27 cellular contexts compared by ENCODE assay signal in the genomic region with DNA sequence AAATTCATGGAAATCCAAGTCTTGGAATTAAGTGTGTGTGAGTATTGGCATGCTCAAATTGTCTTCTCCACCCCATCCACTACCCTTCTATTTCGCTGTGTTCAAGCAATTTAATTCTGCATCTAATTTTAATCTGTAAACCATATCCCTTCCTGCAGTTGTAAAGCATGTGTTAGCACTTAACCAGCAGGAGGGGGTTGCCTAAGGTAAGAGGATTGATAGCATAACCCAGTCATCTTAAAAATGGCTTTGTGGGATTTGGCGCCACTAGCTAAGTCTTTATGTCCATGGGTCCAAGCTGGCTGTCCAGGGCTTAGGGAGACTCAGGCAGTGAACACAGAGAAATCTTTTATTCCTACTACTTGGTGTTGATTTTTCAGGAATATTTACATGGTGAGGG.
DNase-seq lines count a peak whose midpoint lies in the region; TF ChIP-seq lines count a peak whose summit lies in the region.
"Had no signal": no experiment of that assay in that cellular context is flagged by ENCODE, and none has a peak within 500 bp of the region (broad histone marks: within the 10 kb centered on the region; RNA-seq: fewer than 3 reads in every experiment).

No MANE protein-coding gene starts in this region.

- H4K5ac ChIP-seq in mesendoderm (ENCODE audit: low read length): no peak overlapping the region

- H3K4me1 ChIP-seq in mesendoderm (ENCODE audit: control insufficient read depth, low read depth, low read length) (no peaks in the 10 kb centered on the region), smooth muscle cell (ENCODE audit: low read depth) (no peaks in the 10 kb centered on the region), testis (no peaks in the 10 kb centered on the region)
- H3K4me1 ChIP-seq: heart right ventricle had no signal

- no peaks in the 10 kb centered on the region for H3K79me2 ChIP-seq in mesendoderm (ENCODE audit: control insufficient read depth, insufficient read depth, low read length)
- peaks cover 59% of the 10 kb centered on the region for H3K79me2 ChIP-seq in smooth muscle cell (ENCODE audit: low read depth)

- H3K9me3 ChIP-seq in smooth muscle cell (replicated peaks; ENCODE audit: low read depth) (no peaks in the 10 kb centered on the region), testis (no peaks in the 10 kb centered on the region)
- H3K9me3 ChIP-seq: heart right ventricle, MG63, thoracic aorta had no signal

- no peak for TF ChIP-seq POLR2A in testis (IDR thresholded peaks at IDR 0.05)

- no peaks in the 10 kb centered on the region for H3K79me1 ChIP-seq in mesendoderm (ENCODE audit: low read length)

- no peak overlapping the region for H2AFZ ChIP-seq in smooth muscle cell (ENCODE audit: low read depth)

- H3F3A ChIP-seq in smooth muscle cell (ENCODE audit: low read depth): peaks cover 32% of the 10 kb centered on the region

- intact Hi-C loops in testis (cut with DNase I; ENCODE audit: low total_unique reads): no loop called here

- H3K4ac ChIP-seq in mesendoderm (ENCODE audit: low read depth, low read length): no peak overlapping the region

- H2AK5ac ChIP-seq in mesendoderm (ENCODE audit: low read length): no peak overlapping the region

- peaks cover 74% of the 10 kb centered on the region for H4K20me1 ChIP-seq in smooth muscle cell (ENCODE audit: low read depth)

- DNase-seq in NCI-H2081 (lab: John Stamatoyannopoulos, UW) (peak; percentile 32 to 61), NCI-H2081 treated with DMSO at 0.1 percent for 48 hours (lab: John Stamatoyannopoulos, UW) (no peak), NCI-H69 (lab: John Stamatoyannopoulos, UW) (peak; percentile 89), mesendoderm (peak; percentile 32), smooth muscle cell (lab: John Stamatoyannopoulos, UW; ENCODE audit: unreplicated experiment) (no peak), NCI-H2171 treated with DMSO at 0.1 percent for 48 hours (lab: John Stamatoyannopoulos, UW) (no peak), T-helper 9 cell (no peak), testis (no peak)
- DNase-seq: activated CD4-positive, alpha-beta T cell treated with anti-CD3 and anti-CD28 coated beads for 1 hour; activated CD8-positive, alpha-beta memory T cell treated with anti-CD3 and anti-CD28 coated beads, Interleukin-2, amount 50 U/mL, for 48 hours; activated CD8-positive, alpha-beta T cell treated with anti-CD3 and anti-CD28 coated beads for 36 hours; activated naive CD4-positive, alpha-beta T cell treated with anti-CD3 and anti-CD28 coated beads, Interleukin-2, amount 10 ng/mL, durations not matched to agents 7 days and 5 days; Calu3; foreskin melanocyte; heart right ventricle; KBM-7; left ventricle myocardium superior; MG63; naive B cell; NCI-H1105; NCI-H1930; NCI-H446; OCI-M1; stimulated activated naive CD8-positive, alpha-beta T cell treated with anti-CD3 and anti-CD28 coated beads, Interleukin-15, Interleukin-2, amounts not matched to agents 100 U/mL and 50 U/mL, for 24 hours had no signal

- no peak overlapping the region for H3K9ac ChIP-seq in mesendoderm (ENCODE audit: low read length)
- H3K9ac ChIP-seq in smooth muscle cell (ENCODE audit: low read depth): no peak overlapping the region

- H2BK5ac ChIP-seq in mesendoderm (ENCODE audit: low read length): no peak overlapping the region

- H2BK120ac ChIP-seq in mesendoderm (ENCODE audit: low read depth, low read length): no peak overlapping the region

- H3K27me3 ChIP-seq in mesendoderm (ENCODE audit: insufficient read depth, low read length, poor library complexity) (no peaks in the 10 kb centered on the region), smooth muscle cell (ENCODE audit: low read depth) (no peaks in the 10 kb centered on the region), testis (no peaks in the 10 kb centered on the region)
- H3K27me3 ChIP-seq: heart right ventricle, MG63 had no signal

- H3K27ac ChIP-seq in mesendoderm (ENCODE audit: low read depth, low read length): no peak overlapping the region
- peak overlapping the region; percentile 55 for H3K27ac ChIP-seq in smooth muscle cell (ENCODE audit: low read depth)
- H3K27ac ChIP-seq in testis: no peak overlapping the region
- H3K27ac ChIP-seq: heart right ventricle, HL-60, skin epidermis, thoracic aorta had no signal

- TF ChIP-seq CTCF in smooth muscle cell (IDR thresholded peaks at IDR 0.05; ENCODE audit: borderline replicate concordance, insufficient read depth, poor library complexity, severe bottlenecking): no peak
- TF ChIP-seq CTCF in testis (IDR thresholded peaks at IDR 0.05): no peak

- H3K56ac ChIP-seq in mesendoderm (ENCODE audit: low read length): no peak overlapping the region

- H3K36me3 ChIP-seq in mesendoderm (ENCODE audit: control insufficient read depth, insufficient read depth, low read length): no peaks in the 10 kb centered on the region
- H3K36me3 ChIP-seq in smooth muscle cell (ENCODE audit: low read depth): peaks cover 25% of the 10 kb centered on the region
- no peaks in the 10 kb centered on the region for H3K36me3 ChIP-seq in testis (ENCODE audit: low read depth, missing control alignments)
- H3K36me3 ChIP-seq: thoracic aorta had no signal

- H3K4me3 ChIP-seq in mesendoderm (ENCODE audit: low read length) (no peak overlapping the region), smooth muscle cell (no peak overlapping the region), testis (no peak overlapping the region)
- H3K4me3 ChIP-seq: heart right ventricle, MG63, skin epidermis, thoracic aorta had no signal

- no peak overlapping the region for H3K18ac ChIP-seq in mesendoderm (ENCODE audit: low read length)

- no peak overlapping the region for H4K8ac ChIP-seq in mesendoderm (ENCODE audit: low read depth, low read length)

- H3K23ac ChIP-seq in mesendoderm (ENCODE audit: low read length): no peak overlapping the region

- WGBS in mesendoderm (ENCODE audit: extremely low coverage, insufficient coverage, low lambda C conversion rate): no CpG with 5 or more reads among the region's 2 CpGs
- WGBS in smooth muscle cell (ENCODE audit: low lambda C conversion rate): 93% methylated on average over 2 of the region's 2 CpGs
- 92 to 94% methylated on average over 2 of the region's 2 CpGs for WGBS in testis, 2 donors

- no peak overlapping the region for H2BK15ac ChIP-seq in mesendoderm (replicated peaks; ENCODE audit: low read depth)

- H3K4me2 ChIP-seq in mesendoderm (ENCODE audit: low read length): no peak overlapping the region
- H3K4me2 ChIP-seq in smooth muscle cell: no peak overlapping the region

Comparison
In these comparisons a context has a peak if more than half of its experiments do, and no peak if none do; other contexts are left out.
1. DNase-seq: peak in NCI-H2081 (2 of 2), NCI-H69 (single experiment) and mesendoderm (single experiment); none in NCI-H2081 treated with DMSO at 0.1 percent for 48 hours (single experiment), smooth muscle cell (single experiment), NCI-H2171 treated with DMSO at 0.1 percent for 48 hours (single experiment), T-helper 9 cell (single experiment) and testis (single experiment).